13 cellular contexts compared by ENCODE assay signal in the genomic region with DNA sequence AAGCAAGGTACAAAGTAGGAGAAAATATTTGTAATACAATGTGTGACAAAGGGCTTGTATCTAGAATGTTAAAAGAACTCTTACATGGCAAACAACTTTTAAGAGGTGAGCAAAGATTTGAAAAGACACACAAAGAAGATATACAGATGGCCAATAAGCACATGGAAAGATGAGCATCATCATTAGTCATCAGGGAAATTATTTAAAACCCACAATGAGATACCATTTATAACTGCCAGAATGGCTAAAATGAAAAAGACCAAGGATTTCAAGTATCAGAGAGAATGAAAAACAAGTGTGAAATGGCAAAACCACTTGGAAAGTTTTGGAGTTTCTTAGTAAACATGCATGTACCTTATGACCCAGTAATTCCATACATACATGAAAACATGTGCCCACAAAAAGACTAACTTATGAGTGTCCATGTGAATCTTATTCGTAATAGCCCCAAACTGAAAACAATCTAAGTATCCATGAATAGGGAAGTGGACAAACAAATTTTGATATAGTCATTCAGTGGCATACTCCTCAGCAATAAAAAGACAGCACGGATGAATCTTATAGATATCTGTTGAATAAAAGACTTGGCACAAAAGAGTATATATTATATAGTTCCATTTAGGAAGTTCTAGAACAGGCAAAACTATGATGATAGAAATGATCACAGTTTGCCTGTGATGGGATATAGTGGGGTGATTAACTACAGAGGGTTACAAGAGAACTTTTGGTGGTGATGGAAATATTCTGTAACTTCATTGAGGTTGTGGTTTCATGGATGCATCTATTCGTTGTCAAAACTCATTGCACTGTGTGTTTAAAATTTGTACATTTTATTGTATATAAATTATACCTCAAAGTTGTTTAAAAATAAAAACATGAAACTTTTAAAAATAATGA.
DNase-seq lines count a peak whose midpoint lies in the region; ATAC-seq and TF ChIP-seq lines count a peak whose summit lies in the region.
"Had no signal": no experiment of that assay in that cellular context is flagged by ENCODE, and none has a peak within 500 bp of the region (broad histone marks: within the 10 kb centered on the region; RNA-seq: fewer than 3 reads in every experiment).

No MANE protein-coding gene starts in this region.

- peaks cover 1% of the 10 kb centered on the region for H3K36me3 Mint-ChIP-seq in activated T-cell treated with anti-CD3 and anti-CD28 coated beads, Interleukin-2, amount 50 U/mL, for 4 hours (ENCODE audit: insufficient read depth)

- H3K4me2 ChIP-seq in PC-9 (0 out of 2 replicates have a peak overlapping the region, but pooled peaks have one; percentile 26), smooth muscle cell (peak overlapping the region; percentile 68)

- peak overlapping the region; percentile 8 for H3K4me3 Mint-ChIP-seq in activated T-cell treated with anti-CD3 and anti-CD28 coated beads, Interleukin-2, amount 50 U/mL, for 4 hours

- H4K20me1 ChIP-seq in PC-9 (ENCODE audit: insufficient read depth) (no peaks in the 10 kb centered on the region), smooth muscle cell (ENCODE audit: low read depth) (no peaks in the 10 kb centered on the region)

- H3K9me3 Mint-ChIP-seq in activated T-cell treated with anti-CD3 and anti-CD28 coated beads, Interleukin-2, amount 50 U/mL, for 4 hours, result no peaks in the 10 kb centered on the region

- H3K36me3 ChIP-seq in PC-9 (ENCODE audit: low read depth) (no peaks in the 10 kb centered on the region), smooth muscle cell (ENCODE audit: low read depth) (no peaks in the 10 kb centered on the region)

- H3K4me1 ChIP-seq in PC-9 (replicated peaks; ENCODE audit: insufficient read depth), result no peaks in the 10 kb centered on the region; the same call in 1 of the 2 replicates
- no peaks in the 10 kb centered on the region for H3K4me1 ChIP-seq in smooth muscle cell (ENCODE audit: low read depth)
- H3K4me1 ChIP-seq: body of pancreas had no signal

- no peak for DNase-seq in activated T-cell treated with anti-CD3 and anti-CD28 coated beads, Interleukin-2, amount 50 U/mL, for 4 hours
- no peak for DNase-seq in activated T-cell treated with anti-CD3 and anti-CD28 coated beads, Interleukin-2, amount 50 U/mL, for 1 hour
- DNase-seq in PC-9, result no peak
- peak; percentile 73 for DNase-seq in fibroblast of mammary gland (ENCODE audit: low read depth)
- no peak for DNase-seq in smooth muscle cell (lab: John Stamatoyannopoulos, UW; ENCODE audit: unreplicated experiment)
- DNase-seq in NCI-H526 (lab: John Stamatoyannopoulos, UW), result no peak
- DNase-seq in HuH-7 (ENCODE audit: low spot score), result no peak
- DNase-seq in GOT3 (lab: John Stamatoyannopoulos, UW), result no peak
- DNase-seq: body of pancreas; NCI-H1417; NCI-H774; stimulated activated CD4-positive, alpha-beta T cell treated with anti-CD3 and anti-CD28 coated beads, Interleukin-2, amount 100 ng/mL, for 48 hours had no signal

- H2AFZ ChIP-seq in PC-9 (no peak overlapping the region), smooth muscle cell (ENCODE audit: low read depth) (no peak overlapping the region)

- no peak for TF ChIP-seq CTCF in PC-9 (conservative IDR thresholded peaks at IDR 0.05)
- no peak for TF ChIP-seq CTCF in fibroblast of mammary gland (conservative IDR thresholded peaks at IDR 0.05; ENCODE audit: control insufficient read depth, insufficient read depth, low read depth, low read length)
- no peak for TF ChIP-seq CTCF in smooth muscle cell (IDR thresholded peaks at IDR 0.05; ENCODE audit: borderline replicate concordance, insufficient read depth, poor library complexity, severe bottlenecking)

- H3K79me2 ChIP-seq in PC-9 (ENCODE audit: low read depth) (no peaks in the 10 kb centered on the region), smooth muscle cell (ENCODE audit: low read depth) (no peaks in the 10 kb centered on the region)

- peak overlapping the region; percentile 7 for H3K9ac ChIP-seq in smooth muscle cell (ENCODE audit: low read depth)

- BruUV-seq in PC-9 (replicated peaks; lab: Mats Ljungman, UMichigan), result no TSS peak

- H3K4me3 ChIP-seq in PC-9, result no peak overlapping the region
- no peak overlapping the region for H3K4me3 ChIP-seq in fibroblast of mammary gland (ENCODE audit: control insufficient read depth, low read depth, low read length)
- peak overlapping the region; percentile 39 for H3K4me3 ChIP-seq in smooth muscle cell
- H3K4me3 ChIP-seq: body of pancreas had no signal

- H3F3A ChIP-seq in PC-9 (ENCODE audit: insufficient read depth, low read depth) (no peaks in the 10 kb centered on the region), smooth muscle cell (ENCODE audit: low read depth) (no peaks in the 10 kb centered on the region)

- intact Hi-C loops in PC-9 (cut with micrococcal nuclease; ENCODE audit: unreplicated experiment), result no loop called here

- POLR2A ChIA-PET in PC-9 (lab: Charles Lee; ENCODE audit: unreplicated experiment), result no interaction called here

- peaks cover 17% of the 10 kb centered on the region for H3K4me1 Mint-ChIP-seq in activated T-cell treated with anti-CD3 and anti-CD28 coated beads, Interleukin-2, amount 50 U/mL, for 4 hours (ENCODE audit: low read depth)

- no peak overlapping the region for H3K27ac ChIP-seq in PC-9
- H3K27ac ChIP-seq in smooth muscle cell (ENCODE audit: low read depth), result peak overlapping the region; percentile 60
- H3K27ac ChIP-seq: body of pancreas, epithelial cell of prostate had no signal

- CTCF ChIA-PET in PC-9 (lab: Charles Lee), result no interaction called here

- H3K27me3 ChIP-seq in PC-9 (ENCODE audit: insufficient read depth, low read depth), result no peaks in the 10 kb centered on the region
- H3K27me3 ChIP-seq in smooth muscle cell (ENCODE audit: low read depth), result no peaks in the 10 kb centered on the region
- H3K27me3 ChIP-seq: body of pancreas had no signal

- no peaks in the 10 kb centered on the region for H3K27me3 Mint-ChIP-seq in activated T-cell treated with anti-CD3 and anti-CD28 coated beads, Interleukin-2, amount 50 U/mL, for 4 hours (ENCODE audit: low read depth)

- no peaks in the 10 kb centered on the region for H3K9me2 ChIP-seq in PC-9 (ENCODE audit: insufficient read depth)

- peak; percentile 67 to 83 for ATAC-seq in activated T-cell treated with anti-CD3 and anti-CD28 coated beads, Interleukin-2, amount 50 U/mL, for 4 hours
- ATAC-seq: body of pancreas had no signal

- H3K9me3 ChIP-seq in PC-9 (ENCODE audit: insufficient read depth, low read depth) (no peaks in the 10 kb centered on the region), smooth muscle cell (replicated peaks; ENCODE audit: low read depth) (no peaks in the 10 kb centered on the region)
- H3K9me3 ChIP-seq: body of pancreas had no signal

- 77% methylated on average over 3 of the region's 3 CpGs for WGBS in smooth muscle cell (ENCODE audit: low lambda C conversion rate)
